ENCODE assay signal across 14 cellular contexts in the genomic region with DNA sequence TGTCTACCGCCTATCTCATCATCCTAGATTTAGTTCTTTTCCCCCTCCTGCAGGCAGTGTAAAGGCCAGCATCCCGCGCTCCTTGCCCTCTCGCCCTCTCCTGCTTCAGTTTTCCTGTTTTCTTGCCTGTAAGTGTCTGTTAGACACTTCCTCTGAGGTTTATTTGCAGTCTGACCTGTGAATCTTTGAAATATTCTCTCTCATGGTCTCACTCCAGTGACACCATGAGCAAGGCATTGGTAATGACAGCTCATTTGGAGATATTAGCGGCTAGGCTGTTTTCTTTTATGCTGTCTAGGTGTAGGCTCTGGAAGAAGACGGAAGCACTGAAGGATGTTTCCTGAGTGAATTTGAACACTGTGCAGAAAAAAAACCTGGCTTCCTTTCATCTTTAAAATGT.
DNase-seq lines count a peak whose midpoint lies in the region; ATAC-seq and TF ChIP-seq lines count a peak whose summit lies in the region.
"Had no signal": no experiment of that assay in that cellular context is flagged by ENCODE, and none has a peak within 500 bp of the region (broad histone marks: within the 10 kb centered on the region; RNA-seq: fewer than 3 reads in every experiment).

No MANE protein-coding gene starts in this region.

- H3K9me3 ChIP-seq in BLaER1 treated with 17β-estradiol and CSF1 and Interleukin-3, amounts not matched to agents 10 nM and 100 nM (replicated peaks in 1 of 11), result peaks cover 0 to 15% (median 0%) of the 10 kb centered on the region in 11 experiments; a peak in 4 of 22 replicates
- H3K9me3 ChIP-seq in heart right ventricle, result peaks cover 0 to 5% (median 0%) of the 10 kb centered on the region in 11 donors
- H3K9me3 ChIP-seq: ovary had no signal

- peaks cover 19 to 57% (median 51%) of the 10 kb centered on the region in 10 experiments for H3K4me1 ChIP-seq in BLaER1 treated with 17β-estradiol and CSF1 and Interleukin-3, amounts not matched to agents 10 nM and 100 nM
- peaks cover 0 to 28% (median 10%) of the 10 kb centered on the region in 9 donors for H3K4me1 ChIP-seq in heart right ventricle

- intact Hi-C loops in heart right ventricle (cut with DNase I), result loop anchor here in 3 of 10 donors (5.0 to 10.0 kb wide), 3 partner anchors 261 to 624 kb away; a partner anchor contains a TSS

- no peak overlapping the region for H3K4me3 ChIP-seq in BLaER1 treated with 17β-estradiol and CSF1 and Interleukin-3, amounts not matched to agents 10 nM and 100 nM
- no peak overlapping the region for H3K4me3 ChIP-seq in heart right ventricle
- H3K4me3 ChIP-seq: ovary had no signal

- H4K20me1 ChIP-seq in BLaER1 treated with 17β-estradiol and CSF1 and Interleukin-3, amounts not matched to agents 10 nM and 100 nM, result no peaks in the 10 kb centered on the region

- H3K27ac ChIP-seq in BLaER1 treated with 17β-estradiol and CSF1 and Interleukin-3, amounts not matched to agents 10 nM and 100 nM, result no peak overlapping the region
- H3K27ac ChIP-seq in heart right ventricle, result peak overlapping the region in 2 of 10 donors; percentile 40 to 46
- H3K27ac ChIP-seq: ovary had no signal

- peak in 6 of 9 donors; percentile 25 to 57 (median 40) for TF ChIP-seq CTCF in heart right ventricle (IDR thresholded peaks at IDR 0.05)

- no peaks in the 10 kb centered on the region for H3K27me3 ChIP-seq in BLaER1 treated with 17β-estradiol and CSF1 and Interleukin-3, amounts not matched to agents 10 nM and 100 nM
- no peaks in the 10 kb centered on the region for H3K27me3 ChIP-seq in heart right ventricle
- H3K27me3 ChIP-seq: ovary had no signal

- peak overlapping the region in 8 of 11 experiments; percentile 21 to 85 (median 58); a peak in 15 of 22 replicates for H3K4me2 ChIP-seq in BLaER1 treated with 17β-estradiol and CSF1 and Interleukin-3, amounts not matched to agents 10 nM and 100 nM

- DNase-seq in OCI-M1 (lab: John Stamatoyannopoulos, UW) (peak; percentile 9), heart right ventricle (no peak), DMS79 treated with DMSO at 0.1 percent for 48 hours (lab: John Stamatoyannopoulos, UW) (no peak), MV-4-11 (lab: John Stamatoyannopoulos, UW) (no peak), pons (ENCODE audit: low spot score) (no peak)
- DNase-seq in activated CD8-positive, alpha-beta memory T cell treated with anti-CD3 and anti-CD28 coated beads, Interleukin-2, amount 50 U/mL, for 4 hours, result no peak
- DNase-seq: AML-193; amniotic stem cell; effector memory CD4-positive, alpha-beta T cell; GF-D8; NCI-H1436 treated with DMSO at 0.1 percent for 48 hours; ovary had no signal

- no peak overlapping the region for H3K9ac ChIP-seq in BLaER1 treated with 17β-estradiol and CSF1 and Interleukin-3, amounts not matched to agents 10 nM and 100 nM

- H3K36me3 ChIP-seq in BLaER1 treated with 17β-estradiol and CSF1 and Interleukin-3, amounts not matched to agents 10 nM and 100 nM, result no peaks in the 10 kb centered on the region; a peak in 1 of 22 replicates
- H3K36me3 ChIP-seq in heart right ventricle, result no peaks in the 10 kb centered on the region
- H3K36me3 ChIP-seq: ovary had no signal

- ATAC-seq in GM21529 (IDR thresholded peaks at IDR 0.05; ENCODE audit: unreplicated experiment) (peak; percentile 54), heart right ventricle (peak in 6 of 8 donors; percentile 52 to 77 (median 64))

- WGBS in heart right ventricle, 2 donors, result 56 to 64% methylated on average over 6 of the region's 6 CpGs
